13 cellular contexts compared by ENCODE assay signal in genomic region chr4:56433280-56433679, GRCh38. TPM values are rescaled to one million over a fixed set of nuclear protein-coding genes. Genes with fewer than 3 reads are reported as not detected.
DNase-seq lines count a peak whose midpoint lies in the region; ATAC-seq and TF ChIP-seq lines count a peak whose summit lies in the region.
"Had no signal": no experiment of that assay in that cellular context is flagged by ENCODE, and none has a peak within 500 bp of the region (broad histone marks: within the 10 kb centered on the region; RNA-seq: fewer than 3 reads in every experiment).

No MANE protein-coding gene starts in this region.

- DNase-seq in Calu3: no peak
- DNase-seq in HFFc6: no peak
- no peak for DNase-seq in naive B cell
- DNase-seq in NCI-H1694 (lab: John Stamatoyannopoulos, UW): no peak
- no peak for DNase-seq in SHP77 treated with DMSO at 0.1 percent for 48 hours (lab: John Stamatoyannopoulos, UW)
- DNase-seq: activated effector memory CD4-positive, alpha-beta T cell treated with Interleukin-2 at 50 U/mL for 16 hours; DMS79; hypothalamus; NCI-H1105 treated with DMSO at 0.1 percent for 48 hours; stimulated activated naive CD4-positive, alpha-beta T cell had no signal

- no TSS peak for BruUV-seq in Calu3 (replicated peaks; lab: Mats Ljungman, UMichigan)

- H3K27me3 Mint-ChIP-seq in Calu3 (ENCODE audit: unreplicated experiment): no peaks in the 10 kb centered on the region
- H3K27me3 Mint-ChIP-seq in HFFc6 (ENCODE audit: insufficient read depth): peaks cover 3% of the 10 kb centered on the region; the same call in 1 of the 2 replicates
- H3K27me3 Mint-ChIP-seq in activated T-helper 17 cell treated with anti-CD3 and anti-CD28 coated beads, Interleukin-2, amount 50 U/mL, for 72 hours: no peaks in the 10 kb centered on the region
- H3K27me3 Mint-ChIP-seq in naive B cell: no peaks in the 10 kb centered on the region

- H3K27ac Mint-ChIP-seq in Calu3 (ENCODE audit: unreplicated experiment) (peak overlapping the region; percentile 56), HFFc6 (0 out of 2 replicates have a peak overlapping the region, but pooled peaks have one; percentile 18), naive B cell (no peak overlapping the region)
- no peak overlapping the region for H3K27ac Mint-ChIP-seq in activated T-helper 17 cell treated with anti-CD3 and anti-CD28 coated beads, Interleukin-2, amount 50 U/mL, for 72 hours

- intact Hi-C loops in Calu3 (cut with micrococcal nuclease; ENCODE audit: unreplicated experiment): no loop called here

- TF ChIP-seq CTCF in Calu3 (IDR thresholded peaks at IDR 0.05; ENCODE audit: unreplicated experiment): no peak
- no peak for TF ChIP-seq CTCF in HFFc6 (IDR thresholded peaks at IDR 0.05)

- H3K9me3 Mint-ChIP-seq in Calu3 (ENCODE audit: low read depth, unreplicated experiment) (no peaks in the 10 kb centered on the region), HFFc6 (no peaks in the 10 kb centered on the region), naive B cell (no peaks in the 10 kb centered on the region)
- H3K9me3 Mint-ChIP-seq in activated T-helper 17 cell treated with anti-CD3 and anti-CD28 coated beads, Interleukin-2, amount 50 U/mL, for 72 hours: no peaks in the 10 kb centered on the region

- peaks cover 9% of the 10 kb centered on the region for H3K4me1 Mint-ChIP-seq in Calu3 (ENCODE audit: low read depth, unreplicated experiment)
- H3K4me1 Mint-ChIP-seq in HFFc6 (ENCODE audit: low read depth): peaks cover 54% of the 10 kb centered on the region
- peaks cover 11% of the 10 kb centered on the region for H3K4me1 Mint-ChIP-seq in activated T-helper 17 cell treated with anti-CD3 and anti-CD28 coated beads, Interleukin-2, amount 50 U/mL, for 72 hours
- peaks cover 21 to 34% (median 27%) of the 10 kb centered on the region in 3 donors for H3K4me1 Mint-ChIP-seq in naive B cell

- CTCF ChIA-PET in Calu3 (lab: Charles Lee): no interaction called here

- H3K4me3 Mint-ChIP-seq in Calu3 (ENCODE audit: low read depth, unreplicated experiment): peak overlapping the region; percentile 95
- H3K4me3 Mint-ChIP-seq in HFFc6: peak overlapping the region; percentile 95
- H3K4me3 Mint-ChIP-seq in activated T-helper 17 cell treated with anti-CD3 and anti-CD28 coated beads, Interleukin-2, amount 50 U/mL, for 72 hours: peak overlapping the region; percentile 89
- H3K4me3 Mint-ChIP-seq in naive B cell: peak overlapping the region in 5 of 8 donors; percentile 5 to 92 (median 29)

- peaks cover 45% of the 10 kb centered on the region for H3K36me3 Mint-ChIP-seq in Calu3 (ENCODE audit: insufficient read depth, unreplicated experiment)
- H3K36me3 Mint-ChIP-seq in HFFc6 (ENCODE audit: low read depth): peaks cover 4% of the 10 kb centered on the region
- peaks cover 43% of the 10 kb centered on the region for H3K36me3 Mint-ChIP-seq in activated T-helper 17 cell treated with anti-CD3 and anti-CD28 coated beads, Interleukin-2, amount 50 U/mL, for 72 hours (ENCODE audit: low read depth)
- H3K36me3 Mint-ChIP-seq in naive B cell: no peaks in the 10 kb centered on the region

- ATAC-seq in activated T-helper 17 cell treated with anti-CD3 and anti-CD28 coated beads, Interleukin-2, amount 50 U/mL, for 72 hours (replicated peaks): no peak
- ATAC-seq in naive B cell (ENCODE audit: low read depth in 2 of 2) (no peak), GM19463 (IDR thresholded peaks at IDR 0.05; ENCODE audit: unreplicated experiment) (no peak), GM21723 (IDR thresholded peaks at IDR 0.05; ENCODE audit: unreplicated experiment) (no peak)

RNA-seq across cellular contexts. Expression of gene PPAT, which starts 2.1 kb away (rescaled TPM):
- total RNA-seq in Calu3 (2022): 28.9 and 31.2 TPM in 2 replicates
- 10 to 100 TPM; 19.3 to 26.3 (median 22.3) TPM for total RNA-seq in HFFc6 (2021; fragmentation: NEBNext Ultra II Directional; extraction: Animal tissue kit (Norgen Biotek cat#: 25700))
- 10 to 100 TPM; 38.5 to 50.1 TPM for total RNA-seq in activated T-helper 17 cell treated with anti-CD3 and anti-CD28 coated beads, Interleukin-2, amount 50 U/mL, for 72 hours
- polyA plus RNA-seq in naive B cell (ENCODE audit: low read depth in 6 of 6): 10 to 100 TPM in 3 of 6 donors, 1 to 10 TPM in 3; 7.3 to 13.4 (median 11.5) TPM

RNA-seq across cellular contexts. Expression of gene PAICS, which starts 2.8 kb away (rescaled TPM):
- total RNA-seq in Calu3 (2022): 116 and 131 TPM in 2 replicates
- total RNA-seq in HFFc6 (2021; fragmentation: NEBNext Ultra II Directional; extraction: Animal tissue kit (Norgen Biotek cat#: 25700)): 100 to 1,000 TPM; 136 to 177 (median 168) TPM
- total RNA-seq in activated T-helper 17 cell treated with anti-CD3 and anti-CD28 coated beads, Interleukin-2, amount 50 U/mL, for 72 hours: 100 to 1,000 TPM; 284 to 360 TPM
- polyA plus RNA-seq in naive B cell (ENCODE audit: low read depth in 6 of 6): 10 to 100 TPM; 17.0 to 37.1 (median 33.1) TPM

RNA-seq across cellular contexts. Expression of gene SRP72, which starts 34.1 kb away (rescaled TPM):
- 75.2 and 78.0 TPM in 2 replicates for total RNA-seq in Calu3 (2022)
- 100 to 1,000 TPM; 152 to 180 (median 166) TPM for total RNA-seq in HFFc6 (2021; fragmentation: NEBNext Ultra II Directional; extraction: Animal tissue kit (Norgen Biotek cat#: 25700))
- 100 to 1,000 TPM; 125 to 162 TPM for total RNA-seq in activated T-helper 17 cell treated with anti-CD3 and anti-CD28 coated beads, Interleukin-2, amount 50 U/mL, for 72 hours
- polyA plus RNA-seq in naive B cell (ENCODE audit: low read depth in 6 of 6): 100 to 1,000 TPM; 193 to 252 (median 211) TPM

RNA-seq across cellular contexts. Expression of gene AASDH, which starts 46.0 kb away (rescaled TPM):
- total RNA-seq in Calu3 (2022): 8.5 and 9.1 TPM in 2 replicates
- total RNA-seq in HFFc6 (2021; fragmentation: NEBNext Ultra II Directional; extraction: Animal tissue kit (Norgen Biotek cat#: 25700)): 10 to 100 TPM in 1 of 6 experiments, 1 to 10 TPM in 5; 6.7 to 10.1 (median 8.4) TPM
- total RNA-seq in activated T-helper 17 cell treated with anti-CD3 and anti-CD28 coated beads, Interleukin-2, amount 50 U/mL, for 72 hours: 10 to 100 TPM; 10.3 to 16.3 TPM
- polyA plus RNA-seq in naive B cell (ENCODE audit: low read depth in 6 of 6): 10 to 100 TPM; 15.7 to 31.3 (median 25.3) TPM

Comparison
In these comparisons a context has a peak if more than half of its experiments do, and no peak if none do; other contexts are left out.
1. H3K27ac Mint-ChIP-seq: peak in Calu3 (single experiment) and HFFc6 (single experiment); none in activated T-helper 17 cell treated with anti-CD3 and anti-CD28 coated beads, Interleukin-2, amount 50 U/mL, for 72 hours (single experiment) and naive B cell (0 of 6).
2. H3K4me3 Mint-ChIP-seq: peak in every context shown above with its lines; median percentile 95 in Calu3; 95 in HFFc6; 89 in activated T-helper 17 cell treated with anti-CD3 and anti-CD28 coated beads, Interleukin-2, amount 50 U/mL, for 72 hours; 29 in naive B cell.